Comparison of ENCODE assay signal across 1 cellular context in the genomic region with DNA sequence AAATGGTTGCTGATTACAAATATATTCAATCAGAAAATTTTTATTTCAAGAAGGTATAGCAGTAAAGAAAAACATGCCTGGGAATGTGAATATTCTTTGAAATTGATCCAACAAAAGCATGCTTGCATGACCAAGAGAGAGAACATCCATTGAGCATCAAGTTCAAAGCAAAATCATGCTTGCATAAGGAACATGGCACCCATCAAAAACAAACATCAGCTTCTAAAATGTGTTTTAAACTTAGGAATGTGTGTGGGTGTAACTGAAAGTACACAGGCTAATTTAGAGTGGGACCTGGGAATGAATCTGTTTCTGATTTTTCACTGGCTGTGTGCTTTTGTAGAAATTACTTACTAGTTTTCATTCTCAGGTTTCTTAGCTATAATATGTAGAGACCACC.
TF ChIP-seq lines count a peak whose summit lies in the region.

No MANE protein-coding gene starts in this region.

TF ChIP-seq in IMR-90, 13 proteins besides CTCF, POLR2A, EP300 and RAD21:
- TF ChIP-seq MAZ (IDR thresholded peaks at IDR 0.05; ENCODE audit: borderline replicate concordance, low read depth, low read length) (no peak), CEBPB (IDR thresholded peaks at IDR 0.05; ENCODE audit: low read depth, low read length) (peak; percentile 23; the same call in 1 of the 2 replicates)
